20 cellular contexts compared by ENCODE assay signal in genomic region chr12:120206228-120206627, GRCh38.
"Had no signal": no experiment of that assay in that cellular context is flagged by ENCODE, and none has a peak within 500 bp of the region (broad histone marks: within the 10 kb centered on the region; RNA-seq: fewer than 3 reads in every experiment).

No MANE protein-coding gene starts in this region.

- H3K4me1 ChIP-seq: parathyroid adenoma, psoas muscle, suprapubic skin, thyroid gland had no signal

- H3K9me3 Mint-ChIP-seq: dendritic cell treated with granulocyte-macrophage colony-stimulating factor and Interleukin-4, amounts not matched to agents 40 ng/mL and 50 ng/mL, for 4 days; stimulated activated effector memory CD8-positive, alpha-beta T cell treated with anti-CD3 and anti-CD28 coated beads, Interleukin-12 subunit alpha, Interleukin-12 subunit beta, amount 100 ng/mL, for 72 hours; type B pancreatic cell had no signal

- DNase-seq: erythroblast; foreskin melanocyte; head of caudate nucleus; kidney glomerular epithelial cell; mesendoderm; naive B cell; occipital lobe; psoas muscle; retina; right lobe of liver; stimulated activated CD4-positive, alpha-beta T cell treated with anti-CD3 and anti-CD28 coated beads, Interleukin-4, amount 100 ng/mL, for 1 hour; stimulated activated CD8-positive, alpha-beta memory T cell treated with anti-CD3 and anti-CD28 coated beads, Interleukin-4, amount 100 ng/mL, for 48 hours; stimulated activated naive CD8-positive, alpha-beta T cell treated with anti-CD3 and anti-CD28 coated beads, Interleukin-15, Interleukin-2, amounts not matched to agents 100 U/mL and 50 U/mL, for 24 hours; thyroid gland had no signal

- H3K27ac ChIP-seq: hepatocyte, parathyroid adenoma, psoas muscle, right lobe of liver, suprapubic skin, thyroid gland had no signal

- H3K27me3 ChIP-seq: hepatocyte, right lobe of liver, suprapubic skin, thyroid gland had no signal

- H2AFZ ChIP-seq: hepatocyte, parathyroid adenoma had no signal

- H3K27ac Mint-ChIP-seq: dendritic cell treated with granulocyte-macrophage colony-stimulating factor and Interleukin-4, amounts not matched to agents 40 ng/mL and 50 ng/mL, for 4 days; naive B cell; stimulated activated effector memory CD8-positive, alpha-beta T cell treated with anti-CD3 and anti-CD28 coated beads, Interleukin-12 subunit alpha, Interleukin-12 subunit beta, amount 100 ng/mL, for 72 hours; type B pancreatic cell had no signal

- H3K4me3 Mint-ChIP-seq: dendritic cell treated with granulocyte-macrophage colony-stimulating factor and Interleukin-4, amounts not matched to agents 40 ng/mL and 50 ng/mL, for 4 days; stimulated activated effector memory CD8-positive, alpha-beta T cell treated with anti-CD3 and anti-CD28 coated beads, Interleukin-12 subunit alpha, Interleukin-12 subunit beta, amount 100 ng/mL, for 72 hours; type B pancreatic cell had no signal

- H3K9me3 ChIP-seq: psoas muscle, right lobe of liver, suprapubic skin, thyroid gland had no signal

- ATAC-seq: psoas muscle; right lobe of liver; stimulated activated effector memory CD8-positive, alpha-beta T cell treated with anti-CD3 and anti-CD28 coated beads, Interleukin-12 subunit alpha, Interleukin-12 subunit beta, amount 100 ng/mL, for 72 hours; stimulated activated naive CD8-positive, alpha-beta T cell treated with anti-CD3 and anti-CD28 coated beads, Interleukin-15, Interleukin-2, amounts not matched to agents 100 U/mL and 50 U/mL, for 24 hours had no signal

- H3K79me2 ChIP-seq: hepatocyte, parathyroid adenoma had no signal

- H3K27me3 Mint-ChIP-seq: dendritic cell treated with granulocyte-macrophage colony-stimulating factor and Interleukin-4, amounts not matched to agents 40 ng/mL and 50 ng/mL, for 4 days; naive B cell had no signal

- H3K9ac ChIP-seq: parathyroid adenoma had no signal

- H3K4me2 ChIP-seq: hepatocyte had no signal

- H3K4me3 ChIP-seq: hepatocyte, psoas muscle, right lobe of liver, suprapubic skin, thyroid gland had no signal

- H3K36me3 Mint-ChIP-seq: naive B cell had no signal
